Comparison of ENCODE assay signal across 1 cellular context in genomic region chr4:77538144-77538543, GRCh38.
TF ChIP-seq lines count a peak whose summit lies in the region.

No MANE protein-coding gene starts in this region.

TF ChIP-seq in SK-N-SH treated with all-trans-retinoic acid at 6 μM for 48 hours, 23 proteins besides CTCF, POLR2A, EP300 and RAD21 (continued from another document):
- TF ChIP-seq CREB5 (CRISPR knock-in tag; IDR thresholded peaks at IDR 0.05; ENCODE audit: low read depth) (no peak), ISL1 (CRISPR knock-in tag; IDR thresholded peaks at IDR 0.05) (no peak)
